In the genomic region with DNA sequence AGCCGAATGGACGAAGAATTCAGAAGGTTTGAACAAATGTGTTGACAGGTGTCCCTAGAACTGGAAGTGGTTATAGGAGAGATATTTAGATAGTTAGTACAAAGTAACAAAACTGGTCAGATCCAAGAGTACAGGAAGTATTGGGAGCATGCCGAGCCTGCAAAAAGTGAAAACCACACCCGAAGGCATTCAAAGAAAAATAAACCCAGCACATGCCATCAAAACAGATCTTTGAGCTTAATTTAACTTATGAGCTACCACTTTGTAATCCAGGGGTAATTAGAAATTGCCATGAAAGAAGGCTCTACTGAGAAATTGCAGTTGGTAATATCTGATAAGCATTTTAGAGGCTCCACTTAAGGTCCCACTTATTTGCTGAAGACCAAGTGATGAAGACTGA, we compare ENCODE assay signal across 20 cellular contexts.
"Had no signal": no experiment of that assay in that cellular context is flagged by ENCODE, and none has a peak within 500 bp of the region (broad histone marks: within the 10 kb centered on the region; RNA-seq: fewer than 3 reads in every experiment).

No MANE protein-coding gene starts in this region.

- H3K27ac ChIP-seq: body of pancreas, Peyer's patch had no signal

- H3K4me3 ChIP-seq: body of pancreas, MG63, Peyer's patch had no signal

- DNase-seq: activated CD4-positive, alpha-beta T cell treated with anti-CD3 and anti-CD28 coated beads for 48 hours; activated CD4-positive, alpha-beta T cell treated with anti-CD3 and anti-CD28 coated beads, Interleukin-2, amount 50 U/mL, for 4 hours; activated CD4-positive, CD25-positive, alpha-beta regulatory T cell treated with anti-CD3 and anti-CD28 coated beads, Interleukin-2, amount 50 U/mL, for 72 hours; activated CD8-positive, alpha-beta memory T cell treated with anti-CD3 and anti-CD28 coated beads, Interleukin-2, amount 50 U/mL, for 48 hours; activated CD8-positive, alpha-beta T cell treated with anti-CD3 and anti-CD28 coated beads, Interleukin-2, amount 10 ng/mL, durations not matched to agents 7 days and 5 days; activated effector memory CD4-positive, alpha-beta T cell treated with Interleukin-2 at 50 U/mL for 16 hours; activated naive CD4-positive, alpha-beta T cell; activated T-cell treated with anti-CD3 and anti-CD28 coated beads, Interleukin-2, amount 50 U/mL, for 1 hour; aorta; body of pancreas; central memory CD4-positive, alpha-beta T cell; KG1; MG63; NCI-H1105; NCI-H1436; NCI-H1694 treated with DMSO at 0.1 percent for 48 hours; NCI-H2029 treated with DMSO at 0.1 percent for 48 hours; NCI-H510A treated with DMSO at 0.1 percent for 48 hours; Peyer's patch; SHP77 had no signal

- H3K27me3 ChIP-seq: body of pancreas, MG63, Peyer's patch had no signal

- H3K9me3 ChIP-seq: body of pancreas, MG63, Peyer's patch had no signal

- H3K4me1 ChIP-seq: body of pancreas, Peyer's patch had no signal

- H3K36me3 ChIP-seq: MG63, Peyer's patch had no signal
